Comparison of ENCODE assay signal across 8 cellular contexts in genomic region chr11:123742334-123742733, GRCh38. TPM values are rescaled to one million over a fixed set of nuclear protein-coding genes. Genes with fewer than 3 reads are reported as not detected.
DNase-seq lines count a peak whose midpoint lies in the region; ATAC-seq and TF ChIP-seq lines count a peak whose summit lies in the region.

No MANE protein-coding gene starts in this region.

- CTCF ChIA-PET in SK-N-SH (lab: Yijun Ruan, JAX) = interaction anchor here (2.0 kb wide), 1 partner anchor 31 kb away, joined by 8 read pairs; no protein-coding TSS in a partner anchor

- no peaks in the 10 kb centered on the region for H4K20me1 ChIP-seq in SK-N-SH (ENCODE audit: insufficient read depth)

- ATAC-seq in SK-N-SH treated with all-trans-retinoic acid at 6 μM for 48 hours = no peak
- no peak for ATAC-seq in activated T-cell treated with anti-CD3 and anti-CD28 coated beads, Interleukin-2, amount 50 U/mL, for 72 hours (replicated peaks in 1 of 2)

- peak overlapping the region; percentile 90 to 99 for H3K4me3 Mint-ChIP-seq in activated T-cell treated with anti-CD3 and anti-CD28 coated beads, Interleukin-2, amount 50 U/mL, for 72 hours

- H3K79me2 ChIP-seq in SK-N-SH (ENCODE audit: insufficient read depth) = peaks cover 39% of the 10 kb centered on the region

- no peak for TF ChIP-seq EP300 in SK-N-SH (IDR thresholded peaks at IDR 0.05; ENCODE audit: borderline replicate concordance in 1 of 2, low read depth in 1 of 2, low read length in 1 of 2)

- H3K27ac Mint-ChIP-seq in activated T-cell treated with anti-CD3 and anti-CD28 coated beads, Interleukin-2, amount 50 U/mL, for 72 hours = peak overlapping the region; percentile 99

- no peaks in the 10 kb centered on the region for H3K9me3 ChIP-seq in SK-N-SH

- H3K36me3 ChIP-seq in SK-N-SH (replicated peaks in 1 of 2; ENCODE audit: control insufficient read depth in 1 of 2, insufficient read depth in 2 of 2, low read length in 1 of 2) = peaks cover 11 to 20% of the 10 kb centered on the region in 2 experiments

- no peaks in the 10 kb centered on the region for H3K27me3 ChIP-seq in SK-N-SH (ENCODE audit: insufficient read depth)

- DNase-seq in SK-N-SH = no peak
- no peak for DNase-seq in activated T-cell treated with anti-CD3 and anti-CD28 coated beads, Interleukin-2, amount 50 U/mL, for 72 hours
- peak; percentile 23 for DNase-seq in iPS-NIHi11 (ENCODE audit: low spot score)
- peak in 1 of 49 donors; percentile 2 for DNase-seq in substantia nigra (lab: John Stamatoyannopoulos, UW)
- DNase-seq in NCI-H1417 (lab: John Stamatoyannopoulos, UW) = no peak
- DNase-seq in DMS79 (lab: John Stamatoyannopoulos, UW) = no peak
- no peak for DNase-seq in AG20443 (ENCODE audit: low spot score)

- peaks cover 36% of the 10 kb centered on the region for H3K4me1 Mint-ChIP-seq in activated T-cell treated with anti-CD3 and anti-CD28 coated beads, Interleukin-2, amount 50 U/mL, for 72 hours (ENCODE audit: low read depth)

- no peaks in the 10 kb centered on the region for H3K9me3 Mint-ChIP-seq in activated T-cell treated with anti-CD3 and anti-CD28 coated beads, Interleukin-2, amount 50 U/mL, for 72 hours

- peak overlapping the region in 1 of 2 experiments; percentile 78; a peak in 1 of 4 replicates for H3K27ac ChIP-seq in SK-N-SH (ENCODE audit: low read depth in 2 of 2, low read length in 1 of 2)
- H3K27ac ChIP-seq in substantia nigra (ENCODE audit: low read depth, low read length, poor library complexity, severe bottlenecking) = peak overlapping the region; percentile 60

- POLR2A ChIA-PET in SK-N-SH (lab: Yijun Ruan, JAX) = no interaction called here

- TF ChIP-seq CTCF in SK-N-SH (IDR thresholded peaks at IDR 0.05) = no peak

- H3K4me3 ChIP-seq in SK-N-SH (ENCODE audit: low read depth in 2 of 2, low read length in 1 of 2) = peak overlapping the region; percentile 83 to 91

- no peaks in the 10 kb centered on the region for H3F3A ChIP-seq in SK-N-SH (replicated peaks; ENCODE audit: insufficient read depth)

- peaks cover 6 to 14% of the 10 kb centered on the region in 2 experiments; a peak in 3 of 4 replicates for H3K4me1 ChIP-seq in SK-N-SH (ENCODE audit: control insufficient read depth in 1 of 2, insufficient read depth in 2 of 2, low read depth in 1 of 2, low read length in 1 of 2)

- peak overlapping the region; percentile 100 for H2AFZ ChIP-seq in SK-N-SH (ENCODE audit: low read depth)

- no peaks in the 10 kb centered on the region for H3K9me2 ChIP-seq in SK-N-SH

- H3K4me2 ChIP-seq in SK-N-SH = peak overlapping the region; percentile 95

- no peak for TF ChIP-seq RAD21 in SK-N-SH (IDR thresholded peaks at IDR 0.05; ENCODE audit: low read length)

- H3K9ac ChIP-seq in SK-N-SH = peak overlapping the region; percentile 92; the same call in 1 of the 2 replicates

- no peaks in the 10 kb centered on the region for H3K27me3 Mint-ChIP-seq in activated T-cell treated with anti-CD3 and anti-CD28 coated beads, Interleukin-2, amount 50 U/mL, for 72 hours (ENCODE audit: low read depth)

- 79% methylated on average over 4 of the region's 4 CpGs for WGBS in SK-N-SH (ENCODE audit: low lambda C conversion rate)

- peaks cover 3 to 5% of the 10 kb centered on the region in 2 donors for H3K36me3 Mint-ChIP-seq in activated T-cell treated with anti-CD3 and anti-CD28 coated beads, Interleukin-2, amount 50 U/mL, for 72 hours (ENCODE audit: insufficient read depth in 2 of 2)

TF ChIP-seq in SK-N-SH, 30 proteins besides CTCF, POLR2A, EP300 and RAD21:
- no peak for TF ChIP-seq NFIC (IDR thresholded peaks at IDR 0.05; ENCODE audit: borderline replicate concordance)
- no peak for TF ChIP-seq USF1 (IDR thresholded peaks at IDR 0.05; ENCODE audit: borderline replicate concordance, low read depth)
- 0 out of 2 replicates have a peak, but pooled peaks have one; percentile 15 for TF ChIP-seq MXI1 (IDR thresholded peaks at IDR 0.05; ENCODE audit: low read depth, low read length)
- no peak for TF ChIP-seq TEAD4 (IDR thresholded peaks at IDR 0.05; ENCODE audit: borderline replicate concordance, insufficient read depth)

TF ChIP-seq in SK-N-SH treated with all-trans-retinoic acid at 6 μM for 48 hours, 23 proteins besides CTCF, POLR2A, EP300 and RAD21:
- TF ChIP-seq ARNTL (CRISPR knock-in tag; IDR thresholded peaks at IDR 0.05; ENCODE audit: borderline replicate concordance, low read depth) = no peak
- TF ChIP-seq ZNF70 (CRISPR knock-in tag; IDR thresholded peaks at IDR 0.05) = no peak
- TF ChIP-seq ZFP3 (CRISPR knock-in tag; IDR thresholded peaks at IDR 0.05) = no peak
- TF ChIP-seq ZC3H10 (CRISPR knock-in tag; IDR thresholded peaks at IDR 0.05) = no peak
- no peak for TF ChIP-seq TCF4 (CRISPR knock-in tag; IDR thresholded peaks at IDR 0.05; ENCODE audit: borderline replicate concordance)
- no peak for TF ChIP-seq ZNF8 (CRISPR knock-in tag; IDR thresholded peaks at IDR 0.05)
- no peak for TF ChIP-seq GLIS3 (CRISPR knock-in tag; IDR thresholded peaks at IDR 0.05)
- no peak for TF ChIP-seq ESRRG (CRISPR knock-in tag; IDR thresholded peaks at IDR 0.05)
- no peak for TF ChIP-seq TOX (CRISPR knock-in tag; IDR thresholded peaks at IDR 0.05; ENCODE audit: borderline replicate concordance)
- no peak for TF ChIP-seq CREB5 (CRISPR knock-in tag; IDR thresholded peaks at IDR 0.05; ENCODE audit: low read depth)
- TF ChIP-seq OSR1 (CRISPR knock-in tag; IDR thresholded peaks at IDR 0.05) = no peak
- TF ChIP-seq RARB (CRISPR knock-in tag; IDR thresholded peaks at IDR 0.05) = no peak
- TF ChIP-seq PATZ1 (CRISPR knock-in tag; IDR thresholded peaks at IDR 0.05; ENCODE audit: borderline replicate concordance) = no peak
- no peak for TF ChIP-seq PPARA (CRISPR knock-in tag; IDR thresholded peaks at IDR 0.05; ENCODE audit: borderline replicate concordance)
- no peak for TF ChIP-seq ZFP30 (CRISPR knock-in tag; IDR thresholded peaks at IDR 0.05)
- TF ChIP-seq BACH2 (CRISPR knock-in tag; IDR thresholded peaks at IDR 0.05; ENCODE audit: borderline replicate concordance) = no peak

RNA-seq across cellular contexts. Expression of gene ZNF202, which starts 0.9 kb away (rescaled TPM):
- polyA plus RNA-seq in SK-N-SH (2012; rRNA removed) = 11.3 and 16.2 TPM in 2 replicates
- polyA plus RNA-seq in SK-N-SH (2012; cell fraction: cytosol; rRNA removed) = 6.2 and 7.9 TPM in 2 replicates
- polyA plus RNA-seq in SK-N-SH (2012; cell fraction: nucleus; rRNA removed) = 29.2 and 47.9 TPM in 2 replicates
- total RNA-seq in activated T-cell treated with anti-CD3 and anti-CD28 coated beads, Interleukin-2, amount 50 U/mL, for 72 hours = 10 to 100 TPM in 1 of 2 donors, 1 to 10 TPM in 1; 8.6 to 11.5 TPM

RNA-seq across cellular contexts. Expression of gene OR6X1, which starts 12.0 kb away (rescaled TPM):
- polyA plus RNA-seq in SK-N-SH (2012; rRNA removed) = not detected in 2 replicates
- polyA plus RNA-seq in SK-N-SH (2012; cell fraction: cytosol; rRNA removed) = not detected in 2 replicates
- not detected in 2 replicates for polyA plus RNA-seq in SK-N-SH (2012; cell fraction: nucleus; rRNA removed)
- not detected for total RNA-seq in activated T-cell treated with anti-CD3 and anti-CD28 coated beads, Interleukin-2, amount 50 U/mL, for 72 hours
